Comparison of ENCODE assay signal across 15 cellular contexts in genomic region chr11:19892876-19893275, GRCh38.
DNase-seq lines count a peak whose midpoint lies in the region; ATAC-seq, FAIRE-seq and TF ChIP-seq lines count a peak whose summit lies in the region.
"Had no signal": no experiment of that assay in that cellular context is flagged by ENCODE, and none has a peak within 500 bp of the region (broad histone marks: within the 10 kb centered on the region; RNA-seq: fewer than 3 reads in every experiment).

No MANE protein-coding gene starts in this region.

- H3K9me3 Mint-ChIP-seq in astrocyte (ENCODE audit: unreplicated experiment): no peaks in the 10 kb centered on the region
- H3K9me3 Mint-ChIP-seq in mesothelial cell of epicardium: peaks cover 5% of the 10 kb centered on the region

- peak overlapping the region; percentile 13 for H3K27ac Mint-ChIP-seq in astrocyte (ENCODE audit: unreplicated experiment)
- H3K27ac Mint-ChIP-seq in mesothelial cell of epicardium: no peak overlapping the region

- RAD21 ChIA-PET in HCT116 (lab: Charles Lee; ENCODE audit: low non-redundant PET in 1 of 2, low total read pairs in 2 of 2, uncharacterized antibody in 2 of 2, unreplicated experiment in 2 of 2): no interaction called here

- no peak for FAIRE-seq in astrocyte (lab: Jason Lieb, UNC)
- FAIRE-seq: GM12891 had no signal

- DNase-seq in HCT116 (ENCODE audit: low read depth, low spot score) (no peak), astrocyte (ENCODE audit: low read depth) (peak; percentile 59), fibroblast of peridontal ligament (ENCODE audit: extremely low read depth) (peak; percentile 61), MV-4-11 (lab: John Stamatoyannopoulos, UW) (no peak), mesothelial cell of epicardium (ENCODE audit: low spot score in 2 of 2, unreplicated experiment in 2 of 2) (no peak)
- DNase-seq in activated CD4-positive, alpha-beta T cell treated with anti-CD3 and anti-CD28 coated beads, Interleukin-2, amount 50 U/mL, for 1 hour: no peak
- DNase-seq: DMS153, NCI-H1417 treated with DMSO at 0.1 percent for 48 hours, NCI-H2029 treated with DMSO at 0.1 percent for 48 hours, NCI-H526, RPMI8226, SJCRH30 had no signal

- H3K4me3 Mint-ChIP-seq in astrocyte (ENCODE audit: unreplicated experiment): no peak overlapping the region
- H3K4me3 Mint-ChIP-seq in mesothelial cell of epicardium: no peak overlapping the region

- H2AFZ ChIP-seq in HCT116 (ENCODE audit: low read depth, low read length, poor library complexity, severe bottlenecking) (no peak overlapping the region), astrocyte (ENCODE audit: low read depth, low read length) (no peak overlapping the region)

- H3K9ac ChIP-seq in HCT116 (ENCODE audit: low read length) (no peak overlapping the region), astrocyte (ENCODE audit: low read length) (no peak overlapping the region)
- H3K9ac ChIP-seq: BLaER1 treated with 17β-estradiol and CSF1 and Interleukin-3, amounts not matched to agents 10 nM and 100 nM had no signal

- TF ChIP-seq POLR2A in HCT116 (IDR thresholded peaks at IDR 0.05; ENCODE audit: borderline replicate concordance, extremely low read depth, insufficient read depth, insufficient read length): no peak

- TF ChIP-seq CTCF in HCT116 (IDR thresholded peaks at IDR 0.05 in 2 of 3, conservative IDR thresholded peaks at IDR 0.05 in 1 of 3; ENCODE audit: borderline replicate concordance in 1 of 3, insufficient read depth in 1 of 3, low read depth in 2 of 3, low read length in 2 of 3) (no peak), astrocyte (IDR thresholded peaks at IDR 0.05; ENCODE audit: insufficient read depth, low read depth, low read length) (no peak), mesothelial cell of epicardium (IDR thresholded peaks at IDR 0.05; ENCODE audit: unreplicated experiment) (no peak)

- POLR2A ChIA-PET in HCT116 (lab: Charles Lee): no interaction called here

- peaks cover 34% of the 10 kb centered on the region for H3K4me1 Mint-ChIP-seq in astrocyte (ENCODE audit: low read depth, unreplicated experiment)
- peaks cover 18% of the 10 kb centered on the region for H3K4me1 Mint-ChIP-seq in mesothelial cell of epicardium

- CTCF ChIA-PET in HCT116 (lab: Charles Lee): no interaction called here

- H3K9me3 ChIP-seq in HCT116 (ENCODE audit: control insufficient read depth in 1 of 2, insufficient read depth in 1 of 2, low read depth in 1 of 2, low read length in 2 of 2) (no peaks in the 10 kb centered on the region), astrocyte (ENCODE audit: insufficient read depth, low read depth, low read length) (no peaks in the 10 kb centered on the region)
- H3K9me3 ChIP-seq: BLaER1 treated with 17β-estradiol and CSF1 and Interleukin-3, amounts not matched to agents 10 nM and 100 nM; SJCRH30 had no signal

- H3K36me3 ChIP-seq in HCT116 (ENCODE audit: control insufficient read depth in 1 of 2, insufficient read depth in 2 of 2, low read length in 2 of 2) (no peaks in the 10 kb centered on the region), astrocyte (ENCODE audit: insufficient read depth, low read length) (no peaks in the 10 kb centered on the region)
- H3K36me3 ChIP-seq: BLaER1 treated with 17β-estradiol and CSF1 and Interleukin-3, amounts not matched to agents 10 nM and 100 nM had no signal

- ATAC-seq in HCT116: no peak
- no peak for ATAC-seq in HG02571 (IDR thresholded peaks at IDR 0.05; ENCODE audit: unreplicated experiment)

- no peaks in the 10 kb centered on the region; the same call in 1 of the 2 replicates for H3K9me2 ChIP-seq in HCT116 (ENCODE audit: insufficient read depth)

- no peak overlapping the region for H3K4me3 ChIP-seq in HCT116 (replicated peaks in 1 of 2; ENCODE audit: low read depth in 1 of 2, low read length in 2 of 2)
- no peak overlapping the region for H3K4me3 ChIP-seq in astrocyte (ENCODE audit: insufficient read depth, low read depth, low read length)
- H3K4me3 ChIP-seq: BLaER1 treated with 17β-estradiol and CSF1 and Interleukin-3, amounts not matched to agents 10 nM and 100 nM; SJCRH30 had no signal

- no TSS peak for BruUV-seq in HCT116 (replicated peaks; lab: Mats Ljungman, UMichigan)

- no peak for TF ChIP-seq RAD21 in HCT116 (IDR thresholded peaks at IDR 0.05; ENCODE audit: low read depth)

- intact Hi-C loops in HCT116 (cut with micrococcal nuclease): no loop called here

- H3K27me3 Mint-ChIP-seq in astrocyte (ENCODE audit: low read depth, unreplicated experiment) (no peaks in the 10 kb centered on the region), mesothelial cell of epicardium (ENCODE audit: low read depth) (no peaks in the 10 kb centered on the region)

- peaks cover 17 to 42% of the 10 kb centered on the region in 2 experiments for H3K4me1 ChIP-seq in HCT116 (ENCODE audit: control insufficient read depth in 1 of 2, insufficient read depth in 2 of 2, low read length in 2 of 2)
- peaks cover 35% of the 10 kb centered on the region for H3K4me1 ChIP-seq in astrocyte (ENCODE audit: insufficient read depth, low read length)
- H3K4me1 ChIP-seq: BLaER1 treated with 17β-estradiol and CSF1 and Interleukin-3, amounts not matched to agents 10 nM and 100 nM had no signal

- H3K36me3 Mint-ChIP-seq in astrocyte (ENCODE audit: low read depth, unreplicated experiment): no peaks in the 10 kb centered on the region
- H3K36me3 Mint-ChIP-seq in mesothelial cell of epicardium: peaks cover 10% of the 10 kb centered on the region

- no peak overlapping the region for H3K27ac ChIP-seq in HCT116 (ENCODE audit: low read depth, low read length)
- no peak overlapping the region for H3K27ac ChIP-seq in astrocyte (ENCODE audit: low read depth, low read length)
- H3K27ac ChIP-seq: BLaER1 treated with 17β-estradiol and CSF1 and Interleukin-3, amounts not matched to agents 10 nM and 100 nM; SJCRH30 had no signal

- H3K27me3 ChIP-seq in HCT116 (ENCODE audit: insufficient read depth, low read length) (no peaks in the 10 kb centered on the region), astrocyte (ENCODE audit: insufficient read depth, low read length) (no peaks in the 10 kb centered on the region)
- H3K27me3 ChIP-seq: BLaER1 treated with 17β-estradiol and CSF1 and Interleukin-3, amounts not matched to agents 10 nM and 100 nM; SJCRH30 had no signal

- no peaks in the 10 kb centered on the region for H3K79me2 ChIP-seq in HCT116 (ENCODE audit: insufficient read depth, low read length)
- H3K79me2 ChIP-seq in astrocyte (ENCODE audit: insufficient read depth, low read length): no peaks in the 10 kb centered on the region

- H4K20me1 ChIP-seq in HCT116 (ENCODE audit: insufficient read depth) (no peaks in the 10 kb centered on the region), astrocyte (ENCODE audit: insufficient read depth, low read length) (no peaks in the 10 kb centered on the region)
- H4K20me1 ChIP-seq: BLaER1 treated with 17β-estradiol and CSF1 and Interleukin-3, amounts not matched to agents 10 nM and 100 nM had no signal

- H3K4me2 ChIP-seq in HCT116 (ENCODE audit: low read length) (peak overlapping the region; percentile 47), astrocyte (ENCODE audit: low read length) (peak overlapping the region; percentile 33)
- H3K4me2 ChIP-seq: BLaER1 treated with 17β-estradiol and CSF1 and Interleukin-3, amounts not matched to agents 10 nM and 100 nM had no signal

TF ChIP-seq in HCT116, 20 proteins besides CTCF, POLR2A, EP300 and RAD21:
- TF ChIP-seq CEBPB (IDR thresholded peaks at IDR 0.05; ENCODE audit: low read depth): no peak
- TF ChIP-seq EZH2phosphoT487 (IDR thresholded peaks at IDR 0.05; ENCODE audit: borderline replicate concordance): no peak
- no peak for TF ChIP-seq POLR2AphosphoS5 (IDR thresholded peaks at IDR 0.05; ENCODE audit: low read depth, low read length)
- TF ChIP-seq FOSL1 (IDR thresholded peaks at IDR 0.05; ENCODE audit: low read depth): no peak
- TF ChIP-seq ZNF274 (IDR thresholded peaks at IDR 0.05; ENCODE audit: low read depth, low read length): no peak
- no peak for TF ChIP-seq TCF7L2 (IDR thresholded peaks at IDR 0.05; ENCODE audit: borderline replicate concordance, extremely low read depth, insufficient read depth, insufficient read length)
TF ChIP-seq in HCT116: peak in this region for 0.

Comparison
In these comparisons a context has a peak if more than half of its experiments do, and no peak if none do; other contexts are left out.
1. DNase-seq: peak in astrocyte (single experiment) and fibroblast of peridontal ligament (single experiment); none in HCT116 (single experiment), MV-4-11 (single experiment), activated CD4-positive, alpha-beta T cell treated with anti-CD3 and anti-CD28 coated beads, Interleukin-2, amount 50 U/mL, for 1 hour (single experiment) and mesothelial cell of epicardium (0 of 2).